20 cellular contexts compared by ENCODE assay signal in genomic region chr1:154337253-154337894, GRCh38. TPM values are rescaled to one million over a fixed set of nuclear protein-coding genes. Genes with fewer than 3 reads are reported as not detected.
DNase-seq lines count a peak whose midpoint lies in the region; ATAC-seq and TF ChIP-seq lines count a peak whose summit lies in the region.
"Had no signal": no experiment of that assay in that cellular context is flagged by ENCODE, and none has a peak within 500 bp of the region (broad histone marks: within the 10 kb centered on the region; RNA-seq: fewer than 3 reads in every experiment).

No MANE protein-coding gene starts in this region.

- peak overlapping the region in 2 of 4 donors; percentile 15 to 44 for H3K27ac ChIP-seq in esophagus squamous epithelium
- H3K27ac ChIP-seq: A549 had no signal

- H3K36me3 Mint-ChIP-seq in activated T-cell treated with anti-CD3 and anti-CD28 coated beads, Interleukin-2, amount 50 U/mL, for 24 hours (ENCODE audit: low read depth): peaks cover 95% of the 10 kb centered on the region
- peaks cover 64% of the 10 kb centered on the region for H3K36me3 Mint-ChIP-seq in T-helper 1 cell treated with Interleukin-12 subunit alpha and Interleukin-12 subunit beta and Interleukin-4 antibody, amounts not matched to agents 30 μg/mL and 1 μg/mL, for 36 hours (ENCODE audit: low read depth)
- peaks cover 48% of the 10 kb centered on the region for H3K36me3 Mint-ChIP-seq in activated naive CD8-positive, alpha-beta T cell treated with anti-CD3 and anti-CD28 coated beads, Interleukin-2, amount 50 U/mL, for 24 hours (ENCODE audit: low read depth)
- H3K36me3 Mint-ChIP-seq in stimulated activated effector memory CD8-positive, alpha-beta T cell treated with anti-CD3 and anti-CD28 coated beads, Interleukin-12 subunit alpha, Interleukin-12 subunit beta, amount 100 ng/mL, for 72 hours: peaks cover 100% of the 10 kb centered on the region

- peaks cover 74% of the 10 kb centered on the region for H3K4me1 Mint-ChIP-seq in activated T-cell treated with anti-CD3 and anti-CD28 coated beads, Interleukin-2, amount 50 U/mL, for 24 hours (ENCODE audit: low read depth)
- H3K4me1 Mint-ChIP-seq in T-helper 1 cell treated with Interleukin-12 subunit alpha and Interleukin-12 subunit beta and Interleukin-4 antibody, amounts not matched to agents 30 μg/mL and 1 μg/mL, for 36 hours (ENCODE audit: low read depth): peaks cover 54% of the 10 kb centered on the region
- H3K4me1 Mint-ChIP-seq in activated naive CD8-positive, alpha-beta T cell treated with anti-CD3 and anti-CD28 coated beads, Interleukin-2, amount 50 U/mL, for 24 hours: peaks cover 54% of the 10 kb centered on the region
- H3K4me1 Mint-ChIP-seq in stimulated activated effector memory CD8-positive, alpha-beta T cell treated with anti-CD3 and anti-CD28 coated beads, Interleukin-12 subunit alpha, Interleukin-12 subunit beta, amount 100 ng/mL, for 72 hours: peaks cover 70% of the 10 kb centered on the region

- no peaks in the 10 kb centered on the region for H3K27me3 ChIP-seq in esophagus squamous epithelium

- no peak for DNase-seq in activated T-cell treated with anti-CD3 and anti-CD28 coated beads, Interleukin-2, amount 50 U/mL, for 24 hours
- no peak for DNase-seq in activated T-cell treated with anti-CD3 and anti-CD28 coated beads, Interleukin-2, amount 50 U/mL, for 1 hour
- no peak for DNase-seq in activated naive CD8-positive, alpha-beta T cell treated with anti-CD3 and anti-CD28 coated beads, Interleukin-2, amount 50 U/mL, for 24 hours
- DNase-seq in stimulated activated effector memory CD8-positive, alpha-beta T cell treated with anti-CD3 and anti-CD28 coated beads, Interleukin-12 subunit alpha, Interleukin-12 subunit beta, amount 100 ng/mL, for 72 hours (ENCODE audit: low spot score in 2 of 2): no peak
- DNase-seq in esophagus squamous epithelium (lab: John Stamatoyannopoulos, UW) (no peak), GDM1 (lab: John Stamatoyannopoulos, UW) (no peak)
- DNase-seq: activated B cell treated with CpG ODN at 0.5 μM for 24 hours; aorta; foreskin fibroblast; hypothalamus; kidney glomerular epithelial cell; mesenchymal stem cell; NCI-H187 treated with DMSO at 0.1 percent for 48 hours; NCI-H446 treated with DMSO at 0.1 percent for 48 hours; stimulated activated CD4-positive, alpha-beta T cell treated with anti-CD3 and anti-CD28 coated beads, Interleukin-12 subunit alpha, Interleukin-12 subunit beta, amount 100 ng/mL, for 4 hours had no signal

- TF ChIP-seq CTCF in esophagus squamous epithelium (IDR thresholded peaks at IDR 0.05): no peak

- no peaks in the 10 kb centered on the region for H3K9me3 ChIP-seq in esophagus squamous epithelium
- H3K9me3 ChIP-seq: A549 had no signal

- no peaks in the 10 kb centered on the region for H3K9me3 Mint-ChIP-seq in activated T-cell treated with anti-CD3 and anti-CD28 coated beads, Interleukin-2, amount 50 U/mL, for 24 hours
- H3K9me3 Mint-ChIP-seq in T-helper 1 cell treated with Interleukin-12 subunit alpha and Interleukin-12 subunit beta and Interleukin-4 antibody, amounts not matched to agents 30 μg/mL and 1 μg/mL, for 36 hours: no peaks in the 10 kb centered on the region
- no peaks in the 10 kb centered on the region for H3K9me3 Mint-ChIP-seq in activated naive CD8-positive, alpha-beta T cell treated with anti-CD3 and anti-CD28 coated beads, Interleukin-2, amount 50 U/mL, for 24 hours
- no peaks in the 10 kb centered on the region for H3K9me3 Mint-ChIP-seq in stimulated activated effector memory CD8-positive, alpha-beta T cell treated with anti-CD3 and anti-CD28 coated beads, Interleukin-12 subunit alpha, Interleukin-12 subunit beta, amount 100 ng/mL, for 72 hours
- H3K9me3 Mint-ChIP-seq: activated B cell treated with CpG ODN at 0.5 μM for 24 hours, type B pancreatic cell had no signal

- no peak for ATAC-seq in activated naive CD8-positive, alpha-beta T cell treated with anti-CD3 and anti-CD28 coated beads, Interleukin-2, amount 50 U/mL, for 24 hours
- ATAC-seq in stimulated activated effector memory CD8-positive, alpha-beta T cell treated with anti-CD3 and anti-CD28 coated beads, Interleukin-12 subunit alpha, Interleukin-12 subunit beta, amount 100 ng/mL, for 72 hours: no peak
- ATAC-seq in GM18867 (IDR thresholded peaks at IDR 0.05; ENCODE audit: unreplicated experiment): no peak
- ATAC-seq: A549 had no signal

- peaks cover 0 to 48% (median 13%) of the 10 kb centered on the region in 3 donors for H3K4me1 ChIP-seq in esophagus squamous epithelium

- H3K4me3 ChIP-seq in esophagus squamous epithelium: no peak overlapping the region
- H3K4me3 ChIP-seq: A549 had no signal

- H3K36me3 ChIP-seq in esophagus squamous epithelium: peaks cover 0 to 72% (median 4%) of the 10 kb centered on the region in 3 donors

- no peak overlapping the region for H3K4me3 Mint-ChIP-seq in activated T-cell treated with anti-CD3 and anti-CD28 coated beads, Interleukin-2, amount 50 U/mL, for 24 hours
- H3K4me3 Mint-ChIP-seq in T-helper 1 cell treated with Interleukin-12 subunit alpha and Interleukin-12 subunit beta and Interleukin-4 antibody, amounts not matched to agents 30 μg/mL and 1 μg/mL, for 36 hours: peak overlapping the region; percentile 50
- no peak overlapping the region for H3K4me3 Mint-ChIP-seq in activated naive CD8-positive, alpha-beta T cell treated with anti-CD3 and anti-CD28 coated beads, Interleukin-2, amount 50 U/mL, for 24 hours
- peak overlapping the region; percentile 20 for H3K4me3 Mint-ChIP-seq in stimulated activated effector memory CD8-positive, alpha-beta T cell treated with anti-CD3 and anti-CD28 coated beads, Interleukin-12 subunit alpha, Interleukin-12 subunit beta, amount 100 ng/mL, for 72 hours
- H3K4me3 Mint-ChIP-seq: activated B cell treated with CpG ODN at 0.5 μM for 24 hours, type B pancreatic cell had no signal

- H3K27ac Mint-ChIP-seq in activated T-cell treated with anti-CD3 and anti-CD28 coated beads, Interleukin-2, amount 50 U/mL, for 24 hours: peak overlapping the region; percentile 78
- peak overlapping the region; percentile 83 for H3K27ac Mint-ChIP-seq in T-helper 1 cell treated with Interleukin-12 subunit alpha and Interleukin-12 subunit beta and Interleukin-4 antibody, amounts not matched to agents 30 μg/mL and 1 μg/mL, for 36 hours
- peak overlapping the region; percentile 81 for H3K27ac Mint-ChIP-seq in activated naive CD8-positive, alpha-beta T cell treated with anti-CD3 and anti-CD28 coated beads, Interleukin-2, amount 50 U/mL, for 24 hours
- peak overlapping the region; percentile 89 for H3K27ac Mint-ChIP-seq in stimulated activated effector memory CD8-positive, alpha-beta T cell treated with anti-CD3 and anti-CD28 coated beads, Interleukin-12 subunit alpha, Interleukin-12 subunit beta, amount 100 ng/mL, for 72 hours
- H3K27ac Mint-ChIP-seq: activated B cell treated with CpG ODN at 0.5 μM for 24 hours, type B pancreatic cell had no signal

- intact Hi-C loops in esophagus squamous epithelium (cut with DNase I): no loop called here

- 83 to 84% methylated on average over 8 of the region's 8 CpGs for WGBS in esophagus squamous epithelium, 2 donors

- no peak for TF ChIP-seq POLR2A in esophagus squamous epithelium (IDR thresholded peaks at IDR 0.05)

- H3K27me3 Mint-ChIP-seq in activated T-cell treated with anti-CD3 and anti-CD28 coated beads, Interleukin-2, amount 50 U/mL, for 24 hours: no peaks in the 10 kb centered on the region
- no peaks in the 10 kb centered on the region for H3K27me3 Mint-ChIP-seq in T-helper 1 cell treated with Interleukin-12 subunit alpha and Interleukin-12 subunit beta and Interleukin-4 antibody, amounts not matched to agents 30 μg/mL and 1 μg/mL, for 36 hours (ENCODE audit: low read depth)
- H3K27me3 Mint-ChIP-seq in activated naive CD8-positive, alpha-beta T cell treated with anti-CD3 and anti-CD28 coated beads, Interleukin-2, amount 50 U/mL, for 24 hours: no peaks in the 10 kb centered on the region
- H3K27me3 Mint-ChIP-seq: activated B cell treated with CpG ODN at 0.5 μM for 24 hours, type B pancreatic cell had no signal

RNA-seq across cellular contexts. Expression of gene ATP8B2, which starts 12.0 kb away (rescaled TPM):
- 10 to 100 TPM in 2 of 4 donors, 1 to 10 TPM in 2; 2.4 to 55.5 (median 11.1) TPM for total RNA-seq in esophagus squamous epithelium

RNA-seq across cellular contexts. Expression of gene AQP10, which starts 16.5 kb away (rescaled TPM):
- total RNA-seq in esophagus squamous epithelium: not detected
- total RNA-seq: activated B cell treated with CpG ODN at 0.5 μM for 24 hours, endothelial cell of umbilical vein had no signal

Comparison
In these comparisons a context has a peak if more than half of its experiments do, and no peak if none do; other contexts are left out.
1. H3K4me3 Mint-ChIP-seq: peak in T-helper 1 cell treated with Interleukin-12 subunit alpha and Interleukin-12 subunit beta and Interleukin-4 antibody, amounts not matched to agents 30 μg/mL and 1 μg/mL, for 36 hours (single experiment) and stimulated activated effector memory CD8-positive, alpha-beta T cell treated with anti-CD3 and anti-CD28 coated beads, Interleukin-12 subunit alpha, Interleukin-12 subunit beta, amount 100 ng/mL, for 72 hours (single experiment); none in activated T-cell treated with anti-CD3 and anti-CD28 coated beads, Interleukin-2, amount 50 U/mL, for 24 hours (single experiment) and activated naive CD8-positive, alpha-beta T cell treated with anti-CD3 and anti-CD28 coated beads, Interleukin-2, amount 50 U/mL, for 24 hours (single experiment).
2. Peak in every context shown above with its lines, with median percentiles within 50 percentile points of each other: H3K27ac Mint-ChIP-seq.